Comparison of ENCODE assay signal across 28 cellular contexts in genomic region chr6:152323376-152323775, GRCh38.
"Had no signal": no experiment of that assay in that cellular context is flagged by ENCODE, and none has a peak within 500 bp of the region (broad histone marks: within the 10 kb centered on the region; RNA-seq: fewer than 3 reads in every experiment).

No MANE protein-coding gene starts in this region.

- H3K27me3 Mint-ChIP-seq: activated CD8-positive, alpha-beta T cell treated with anti-CD3 and anti-CD28 coated beads for 36 hours; activated naive CD8-positive, alpha-beta T cell treated with anti-CD3 and anti-CD28 coated beads for 36 hours had no signal

- H3K27ac Mint-ChIP-seq: activated CD8-positive, alpha-beta T cell treated with anti-CD3 and anti-CD28 coated beads for 36 hours; activated naive CD8-positive, alpha-beta T cell treated with anti-CD3 and anti-CD28 coated beads for 36 hours; activated T-cell treated with anti-CD3 and anti-CD28 coated beads, Interleukin-2, amount 50 U/mL, for 72 hours; activated T-helper 17 cell treated with anti-CD3 and anti-CD28 coated beads, Interleukin-2, amount 50 U/mL, for 72 hours had no signal

- H3K36me3 Mint-ChIP-seq: activated naive CD8-positive, alpha-beta T cell treated with anti-CD3 and anti-CD28 coated beads for 36 hours had no signal

- H3K9me3 Mint-ChIP-seq: activated CD8-positive, alpha-beta T cell treated with anti-CD3 and anti-CD28 coated beads for 36 hours; activated naive CD8-positive, alpha-beta T cell treated with anti-CD3 and anti-CD28 coated beads for 36 hours; activated T-cell treated with anti-CD3 and anti-CD28 coated beads, Interleukin-2, amount 50 U/mL, for 72 hours; activated T-helper 17 cell treated with anti-CD3 and anti-CD28 coated beads, Interleukin-2, amount 50 U/mL, for 72 hours had no signal

- H3K27me3 ChIP-seq: brain microvascular endothelial cell, SJCRH30 had no signal

- ATAC-seq: activated CD8-positive, alpha-beta T cell treated with anti-CD3 and anti-CD28 coated beads for 36 hours; activated T-cell treated with anti-CD3 and anti-CD28 coated beads, Interleukin-2, amount 50 U/mL, for 72 hours; activated T-helper 17 cell treated with anti-CD3 and anti-CD28 coated beads, Interleukin-2, amount 50 U/mL, for 72 hours; Panc1 had no signal

- H3K9me3 ChIP-seq: SJCRH30 had no signal

- H3K4me3 Mint-ChIP-seq: activated CD8-positive, alpha-beta T cell treated with anti-CD3 and anti-CD28 coated beads for 36 hours; activated naive CD8-positive, alpha-beta T cell treated with anti-CD3 and anti-CD28 coated beads for 36 hours; activated T-cell treated with anti-CD3 and anti-CD28 coated beads, Interleukin-2, amount 50 U/mL, for 72 hours; activated T-helper 17 cell treated with anti-CD3 and anti-CD28 coated beads, Interleukin-2, amount 50 U/mL, for 72 hours had no signal

- H3K27ac ChIP-seq: brain microvascular endothelial cell, SJCRH30, SK-N-MC had no signal

- DNase-seq: activated CD4-positive, alpha-beta T cell treated with anti-CD3 and anti-CD28 coated beads for 4 hours; activated CD4-positive, CD25-positive, alpha-beta regulatory T cell treated with anti-CD3 and anti-CD28 coated beads, Interleukin-2, amount 50 U/mL, for 72 hours; activated CD8-positive, alpha-beta T cell treated with anti-CD3 and anti-CD28 coated beads for 36 hours; activated effector memory CD4-positive, alpha-beta T cell treated with anti-CD3 and anti-CD28 coated beads, Interleukin-2, amount 50 U/mL, for 16 hours; activated naive CD4-positive, alpha-beta T cell; activated naive CD4-positive, alpha-beta T cell treated with anti-CD3 and anti-CD28 coated beads, Interleukin-2, amount 50 U/mL, for 16 hours; activated naive CD8-positive, alpha-beta T cell treated with anti-CD3 and anti-CD28 coated beads for 36 hours; activated T-cell treated with anti-CD3 and anti-CD28 coated beads, Interleukin-2, amount 50 U/mL, for 1 hour; activated T-cell treated with anti-CD3 and anti-CD28 coated beads, Interleukin-2, amount 50 U/mL, for 72 hours; amniotic stem cell; aorta; brain microvascular endothelial cell; central memory CD4-positive, alpha-beta T cell; Karpas-422; KBM-7; NCI-H1105; NCI-H1417 treated with DMSO at 0.1 percent for 48 hours; NCI-H187 treated with DMSO at 0.1 percent for 48 hours; NCI-H2081; NCI-H510A; NCI-H526; NCI-H774; SHP77; SJCRH30; T1000 had no signal

- H3K4me1 Mint-ChIP-seq: activated naive CD8-positive, alpha-beta T cell treated with anti-CD3 and anti-CD28 coated beads for 36 hours; activated T-helper 17 cell treated with anti-CD3 and anti-CD28 coated beads, Interleukin-2, amount 50 U/mL, for 72 hours had no signal

- H3K4me1 ChIP-seq: SJCRH30 had no signal

- H3K4me3 ChIP-seq: SJCRH30, SK-N-MC had no signal
